Comparison of ENCODE assay signal across 11 cellular contexts in genomic region chr12:109832534-109833306, GRCh38. TPM values are rescaled to one million over a fixed set of nuclear protein-coding genes. Genes with fewer than 3 reads are reported as not detected.
DNase-seq lines count a peak whose midpoint lies in the region; ATAC-seq, FAIRE-seq and TF ChIP-seq lines count a peak whose summit lies in the region.
"Had no signal": no experiment of that assay in that cellular context is flagged by ENCODE, and none has a peak within 500 bp of the region (broad histone marks: within the 10 kb centered on the region; RNA-seq: fewer than 3 reads in every experiment).

No MANE protein-coding gene starts in this region.

- peaks cover 3 to 4% of the 10 kb centered on the region in 2 experiments for H3K27me3 ChIP-seq in GM12878 (replicated peaks in 1 of 2; ENCODE audit: control insufficient read depth in 2 of 2, insufficient read depth in 2 of 2, low read length in 1 of 2)
- H3K27me3 ChIP-seq in iPS-18a (ENCODE audit: control insufficient read depth, insufficient read depth, low read length), result peaks cover 4% of the 10 kb centered on the region

- no peaks in the 10 kb centered on the region for H4K20me1 ChIP-seq in GM12878 (ENCODE audit: control insufficient read depth, insufficient read depth)

- no peak overlapping the region for H3K4me2 ChIP-seq in GM12878 (ENCODE audit: control insufficient read depth, insufficient read depth)

- intact Hi-C loops in GM12878 (cut with micrococcal nuclease; ENCODE audit: unreplicated experiment), result no loop called here

- no peak for ATAC-seq in GM12878
- ATAC-seq in naive thymus-derived CD8-positive, alpha-beta T cell, result no peak
- ATAC-seq: CD8-positive, alpha-beta T cell; naive thymus-derived CD4-positive, alpha-beta T cell had no signal

- no peaks in the 10 kb centered on the region for H3K79me2 ChIP-seq in GM12878 (ENCODE audit: control insufficient read depth, insufficient read depth, low read length)

- no peaks in the 10 kb centered on the region for H3K9me3 Mint-ChIP-seq in naive thymus-derived CD8-positive, alpha-beta T cell
- H3K9me3 Mint-ChIP-seq: CD8-positive, alpha-beta T cell; naive thymus-derived CD4-positive, alpha-beta T cell had no signal

- H3K4me3 Mint-ChIP-seq in naive thymus-derived CD8-positive, alpha-beta T cell, result no peak overlapping the region

- no peaks in the 10 kb centered on the region for H3K4me1 ChIP-seq in GM12878 (ENCODE audit: control insufficient read depth, insufficient read depth, low read length)
- H3K4me1 ChIP-seq in iPS-18a (ENCODE audit: control insufficient read depth, low read depth, low read length), result no peaks in the 10 kb centered on the region

- TF ChIP-seq POLR2A in GM12878 (IDR thresholded peaks at IDR 0.05; ENCODE audit: low read depth, low read length), result no peak

- no peaks in the 10 kb centered on the region for H3K36me3 Mint-ChIP-seq in naive thymus-derived CD8-positive, alpha-beta T cell
- H3K36me3 Mint-ChIP-seq: CD8-positive, alpha-beta T cell had no signal

- POLR2A ChIA-PET in GM12878 (lab: Charles Lee), result no interaction called here
- POLR2A ChIA-PET in naive thymus-derived CD8-positive, alpha-beta T cell (lab: Charles Lee), result no interaction called here

- no peak for FAIRE-seq in GM12878 (lab: Jason Lieb, UNC)

- H3K9me3 ChIP-seq in GM12878 (replicated peaks; ENCODE audit: control insufficient read depth, insufficient read depth, low read length), result no peaks in the 10 kb centered on the region
- H3K9me3 ChIP-seq in iPS-18a (ENCODE audit: control insufficient read depth, low read depth, low read length), result no peaks in the 10 kb centered on the region

- H3K9ac ChIP-seq in GM12878 (ENCODE audit: control insufficient read depth, insufficient read depth, low read length), result no peak overlapping the region
- H3K9ac ChIP-seq in iPS-18a (ENCODE audit: low read length), result no peak overlapping the region

- H3K27me3 Mint-ChIP-seq in naive thymus-derived CD8-positive, alpha-beta T cell, result peaks cover 17 to 52% (median 21%) of the 10 kb centered on the region in 5 donors

- no peak for TF ChIP-seq EP300 in GM12878 (IDR thresholded peaks at IDR 0.05; ENCODE audit: borderline replicate concordance in 1 of 2, control insufficient read depth in 1 of 2, low read depth in 2 of 2, low read length in 2 of 2)

- RAD21 ChIA-PET in GM12878 (lab: Charles Lee; ENCODE audit: unreplicated experiment), result no interaction called here

- DNase-seq in ELF-1 (ENCODE audit: low read depth, low spot score) (peak; percentile 38), GM12878 (ENCODE audit: low read depth, low spot score) (no peak), retinal pigment epithelial cell (ENCODE audit: low read depth) (no peak), nucleus accumbens (lab: John Stamatoyannopoulos, UW) (no peak), retina (no peak), KG1 (lab: John Stamatoyannopoulos, UW) (no peak)
- no peak for DNase-seq in naive thymus-derived CD8-positive, alpha-beta T cell
- DNase-seq: CD8-positive, alpha-beta T cell; naive thymus-derived CD4-positive, alpha-beta T cell; NCI-H1694 had no signal

- no peak overlapping the region for H3K27ac Mint-ChIP-seq in naive thymus-derived CD8-positive, alpha-beta T cell
- H3K27ac Mint-ChIP-seq: CD8-positive, alpha-beta T cell; naive thymus-derived CD4-positive, alpha-beta T cell had no signal

- no TSS peak for BruUV-seq in GM12878 (replicated peaks; lab: Mats Ljungman, UMichigan)

- H3K27ac ChIP-seq in GM12878 (ENCODE audit: control insufficient read depth, insufficient read depth) (no peak overlapping the region), iPS-18a (ENCODE audit: low read length) (no peak overlapping the region)

- TF ChIP-seq RAD21 in GM12878 (IDR thresholded peaks at IDR 0.05; ENCODE audit: insufficient read depth, low read depth, low read length), result no peak

- WGBS in GM12878 (ENCODE audit: insufficient coverage, insufficient replicate concordance, low lambda C conversion rate, missing lambda C conversion rate), result 32% methylated on average over 29 of the region's 31 CpGs

- H2AFZ ChIP-seq in GM12878 (ENCODE audit: control insufficient read depth, low read depth, low read length), result no peak overlapping the region

- no peak for TF ChIP-seq CTCF in GM12878 (IDR thresholded peaks at IDR 0.05 in 2 of 3, conservative IDR thresholded peaks at IDR 0.05 in 1 of 3; ENCODE audit: control insufficient read depth in 2 of 3, extremely low read depth in 1 of 3, insufficient read depth in 1 of 3, low read depth in 3 of 3, low read length in 3 of 3)
- TF ChIP-seq CTCF in retinal pigment epithelial cell (conservative IDR thresholded peaks at IDR 0.05; ENCODE audit: low read depth, low read length), result no peak

- CTCF ChIA-PET in GM12878 (lab: Yijun Ruan, JAX), result interaction anchor here (2.6 kb wide), 1 partner anchor 13 kb away, joined by 9 read pairs; no protein-coding TSS in a partner anchor

- no peak overlapping the region for H3K4me3 ChIP-seq in GM12878
- H3K4me3 ChIP-seq in iPS-18a (ENCODE audit: low read length), result peak overlapping the region; percentile 46
- peak overlapping the region; percentile 39 for H3K4me3 ChIP-seq in retinal pigment epithelial cell (ENCODE audit: low read length)

- in situ Hi-C loops in GM12878 (cut with MboI), result no loop called here

- SMC1A ChIA-PET in GM12878 (lab: Charles Lee; ENCODE audit: uncharacterized antibody, unreplicated experiment), result no interaction called here

- H3K4me1 Mint-ChIP-seq in naive thymus-derived CD8-positive, alpha-beta T cell, result peaks cover 1 to 8% (median 5%) of the 10 kb centered on the region in 4 donors

- H3K36me3 ChIP-seq in GM12878 (ENCODE audit: control insufficient read depth in 2 of 2, insufficient read depth in 2 of 2, low read length in 1 of 2), result no peaks in the 10 kb centered on the region
- H3K36me3 ChIP-seq in iPS-18a (ENCODE audit: control insufficient read depth, low read depth, low read length), result no peaks in the 10 kb centered on the region

TF ChIP-seq in GM12878, 131 proteins besides CTCF, POLR2A, EP300 and RAD21:
- TF ChIP-seq SUZ12 (IDR thresholded peaks at IDR 0.05; ENCODE audit: unreplicated experiment) (peak; percentile 31), PAX5 (IDR thresholded peaks at IDR 0.05; ENCODE audit: borderline replicate concordance, low read depth, low read length) (no peak), RB1 (IDR thresholded peaks at IDR 0.05; ENCODE audit: borderline replicate concordance) (no peak)

RNA-seq across cellular contexts. Expression of gene TRPV4, which starts 0.5 kb away (rescaled TPM):
- not detected in 2 replicates for total RNA-seq in GM12878 (2013; cell fraction: nucleolus; rRNA removed)
- not detected in 2 replicates for total RNA-seq in GM12878 (2014; rRNA removed)
- not detected in 2 replicates for total RNA-seq in GM12878 (2014; rRNA removed; fragmentation: Illumina TruSeq; extraction: Trizol)
- total RNA-seq in GM12878 (2021), result 0.08 TPM in 1 of 2 replicates, not detected in the other
- not detected for polyA plus RNA-seq in GM12878 (2011; ENCODE audit: low read depth)
- polyA plus RNA-seq in GM12878 (2011; rRNA removed), result not detected in 2 replicates
- not detected in 2 replicates for polyA plus RNA-seq in GM12878 (2011; cell fraction: cytosol; rRNA removed)
- polyA plus RNA-seq in GM12878 (2011; cell fraction: nucleus; rRNA removed), result not detected in 2 replicates
- polyA plus RNA-seq in GM12878 (2012), result not detected in 2 replicates
- not detected in 2 replicates for polyA plus RNA-seq in GM12878 (2014; fragmentation: Illumina TruSeq; extraction: Trizol)
- polyA plus RNA-seq in GM12878 (2014; fragmentation: Nextera tagmentation; extraction: Ambion mirVana), result not detected
- not detected in 2 replicates for polyA plus RNA-seq in GM12878 (2014; rRNA removed)
- not detected for polyA plus RNA-seq in GM12878 (2016; fragmentation: Nextera tagmentation; extraction: Ambion mirVana)
- polyA minus RNA-seq in GM12878 (2011; rRNA and poly(A)+ RNA removed), result not detected in 2 replicates
- not detected in 2 replicates for polyA minus RNA-seq in GM12878 (2011; cell fraction: cytosol; rRNA and poly(A)+ RNA removed)
- not detected in 2 replicates for polyA minus RNA-seq in GM12878 (2011; cell fraction: nucleus; rRNA and poly(A)+ RNA removed)
- not detected for total RNA-seq in naive thymus-derived CD8-positive, alpha-beta T cell
- polyA plus RNA-seq in naive thymus-derived CD8-positive, alpha-beta T cell, result not detected
- total RNA-seq: CD8-positive, alpha-beta T cell had no signal
- polyA plus RNA-seq: naive thymus-derived CD4-positive, alpha-beta T cell had no signal

RNA-seq across cellular contexts. Expression of gene GLTP, which starts 47.6 kb away (rescaled TPM):
- 3.3 and 3.6 TPM in 2 replicates for total RNA-seq in GM12878 (2013; cell fraction: nucleolus; rRNA removed)
- total RNA-seq in GM12878 (2014; rRNA removed) (30.8 and 31.8 TPM in 2 replicates), GM12878 (2014; rRNA removed; fragmentation: Illumina TruSeq; extraction: Trizol) (24.8 and 27.6 TPM in 2 replicates), GM12878 (2021) (21.9 and 23.9 TPM in 2 replicates)
- 8.8 TPM for polyA plus RNA-seq in GM12878 (2011; ENCODE audit: low read depth)
- polyA plus RNA-seq in GM12878 (2011; rRNA removed) (16.4 and 16.8 TPM in 2 replicates), GM12878 (2014; fragmentation: Illumina TruSeq; extraction: Trizol) (22.3 and 26.6 TPM in 2 replicates), GM12878 (2014; fragmentation: Nextera tagmentation; extraction: Ambion mirVana) (10 to 100 TPM; 19.8 to 20.3 TPM), GM12878 (2014; rRNA removed) (23.1 and 23.9 TPM in 2 replicates), GM12878 (2016; fragmentation: Nextera tagmentation; extraction: Ambion mirVana) (10 to 100 TPM; 37.3 to 44.0 TPM)
- 17.1 and 19.9 TPM in 2 replicates for polyA plus RNA-seq in GM12878 (2011; cell fraction: cytosol; rRNA removed)
- polyA plus RNA-seq in GM12878 (2011; cell fraction: nucleus; rRNA removed), result 3.8 and 4.9 TPM in 2 replicates
- 15.7 and 16.3 TPM in 2 replicates for polyA plus RNA-seq in GM12878 (2012)
- polyA minus RNA-seq in GM12878 (2011; rRNA and poly(A)+ RNA removed), result 21.4 and 38.8 TPM in 2 replicates
- polyA minus RNA-seq in GM12878 (2011; cell fraction: cytosol; rRNA and poly(A)+ RNA removed), result 8.0 and 21.7 TPM in 2 replicates
- polyA minus RNA-seq in GM12878 (2011; cell fraction: nucleus; rRNA and poly(A)+ RNA removed), result 1.1 and 2.6 TPM in 2 replicates
- 10 to 100 TPM; 21.2 to 21.8 TPM for total RNA-seq in naive thymus-derived CD8-positive, alpha-beta T cell
- polyA plus RNA-seq in naive thymus-derived CD8-positive, alpha-beta T cell, result 10 to 100 TPM; 29.7 to 41.7 (median 41.1) TPM
